In genomic region chr1:228297822-228298221, GRCh38 we compare ENCODE assay signal across 26 cellular contexts.
"Had no signal": no experiment of that assay in that cellular context is flagged by ENCODE, and none has a peak within 500 bp of the region (broad histone marks: within the 10 kb centered on the region; RNA-seq: fewer than 3 reads in every experiment).

No MANE protein-coding gene starts in this region.

- H3K27me3 ChIP-seq: adrenal gland, Peyer's patch had no signal

- H3K4me3 Mint-ChIP-seq: activated B cell treated with CpG ODN at 0.5 μM for 24 hours; activated CD4-positive, alpha-beta T cell treated with anti-CD3 and anti-CD28 coated beads, Interleukin-2, amount 10 ng/mL, durations not matched to agents 24 days and 14 days; activated CD8-positive, alpha-beta memory T cell treated with anti-CD3 and anti-CD28 coated beads, Interleukin-2, amount 10 ng/mL, durations not matched to agents 7 days and 5 days; activated naive CD4-positive, alpha-beta T cell treated with anti-CD3 and anti-CD28 coated beads, Interleukin-2, amount 10 ng/mL, durations not matched to agents 7 days and 5 days; activated naive CD8-positive, alpha-beta T cell treated with anti-CD3 and anti-CD28 coated beads, Interleukin-2, amount 10 ng/mL, durations not matched to agents 7 days and 5 days; activated T-cell treated with anti-CD3 and anti-CD28 coated beads, Interleukin-2, amount 50 U/mL, for 24 hours; activated T-helper 1 cell treated with anti-CD3 and anti-CD28 coated beads, Interleukin-12 subunit alpha, Interleukin-12 subunit beta, Interleukin-2, Interleukin-4 antibody, amounts not matched to agents 30 ng/mL and 10 ng/mL and 1 ng/mL, durations not matched to agents 14 hours and 24 hours and 36 hours; T-helper 17 cell had no signal

- H3K36me3 ChIP-seq: adrenal gland, Peyer's patch had no signal

- H3K4me1 Mint-ChIP-seq: activated B cell treated with CpG ODN at 0.5 μM for 24 hours; activated CD4-positive, alpha-beta T cell treated with anti-CD3 and anti-CD28 coated beads, Interleukin-2, amount 10 ng/mL, durations not matched to agents 24 days and 14 days; activated CD8-positive, alpha-beta memory T cell treated with anti-CD3 and anti-CD28 coated beads, Interleukin-2, amount 10 ng/mL, durations not matched to agents 7 days and 5 days; activated naive CD4-positive, alpha-beta T cell treated with anti-CD3 and anti-CD28 coated beads, Interleukin-2, amount 10 ng/mL, durations not matched to agents 7 days and 5 days; activated naive CD8-positive, alpha-beta T cell treated with anti-CD3 and anti-CD28 coated beads, Interleukin-2, amount 10 ng/mL, durations not matched to agents 7 days and 5 days had no signal

- ATAC-seq: activated CD8-positive, alpha-beta memory T cell treated with anti-CD3 and anti-CD28 coated beads, Interleukin-2, amount 10 ng/mL, durations not matched to agents 7 days and 5 days; K562; T-helper 17 cell had no signal

- H3K27ac ChIP-seq: adrenal gland, Peyer's patch, RWPE1 had no signal

- DNase-seq: activated B cell treated with CpG ODN at 0.5 μM for 24 hours; activated CD4-positive, alpha-beta T cell treated with anti-CD3 and anti-CD28 coated beads for 1 hour; activated CD4-positive, alpha-beta T cell treated with anti-CD3 and anti-CD28 coated beads, Interleukin-2, amount 10 ng/mL, durations not matched to agents 24 days and 14 days; activated CD4-positive, alpha-beta T cell treated with anti-CD3 and anti-CD28 coated beads, Interleukin-2, amount 50 U/mL, for 48 hours; activated CD8-positive, alpha-beta memory T cell treated with anti-CD3 and anti-CD28 coated beads, Interleukin-2, amount 10 ng/mL, durations not matched to agents 7 days and 5 days; activated effector memory CD4-positive, alpha-beta T cell treated with anti-CD3 and anti-CD28 coated beads, Interleukin-2, amount 50 U/mL, for 16 hours; activated naive CD4-positive, alpha-beta T cell treated with anti-CD3 and anti-CD28 coated beads, Interleukin-2, amount 10 ng/mL, durations not matched to agents 7 days and 5 days; activated naive CD8-positive, alpha-beta T cell treated with anti-CD3 and anti-CD28 coated beads, Interleukin-2, amount 10 ng/mL, durations not matched to agents 7 days and 5 days; activated T-cell treated with anti-CD3 and anti-CD28 coated beads, Interleukin-2, amount 50 U/mL, for 24 hours; adrenal gland; anterior cingulate cortex; Karpas-422; MM.1S; NCI-H1105; NCI-H1436; NCI-H1694 treated with DMSO at 0.1 percent for 48 hours; NCI-H2081; NCI-H510A treated with DMSO at 0.1 percent for 48 hours; NCI-H69; SHP77 treated with DMSO at 0.1 percent for 48 hours; T-helper 17 cell; T-helper 9 cell had no signal

- H3K27me3 Mint-ChIP-seq: activated B cell treated with CpG ODN at 0.5 μM for 24 hours; activated CD4-positive, alpha-beta T cell treated with anti-CD3 and anti-CD28 coated beads, Interleukin-2, amount 10 ng/mL, durations not matched to agents 24 days and 14 days; activated CD8-positive, alpha-beta memory T cell treated with anti-CD3 and anti-CD28 coated beads, Interleukin-2, amount 10 ng/mL, durations not matched to agents 7 days and 5 days; activated naive CD4-positive, alpha-beta T cell treated with anti-CD3 and anti-CD28 coated beads, Interleukin-2, amount 10 ng/mL, durations not matched to agents 7 days and 5 days; activated naive CD8-positive, alpha-beta T cell treated with anti-CD3 and anti-CD28 coated beads, Interleukin-2, amount 10 ng/mL, durations not matched to agents 7 days and 5 days; activated T-cell treated with anti-CD3 and anti-CD28 coated beads, Interleukin-2, amount 50 U/mL, for 24 hours; T-helper 17 cell had no signal

- H3K27ac Mint-ChIP-seq: activated B cell treated with CpG ODN at 0.5 μM for 24 hours; activated CD4-positive, alpha-beta T cell treated with anti-CD3 and anti-CD28 coated beads, Interleukin-2, amount 10 ng/mL, durations not matched to agents 24 days and 14 days; activated CD8-positive, alpha-beta memory T cell treated with anti-CD3 and anti-CD28 coated beads, Interleukin-2, amount 10 ng/mL, durations not matched to agents 7 days and 5 days; activated naive CD4-positive, alpha-beta T cell treated with anti-CD3 and anti-CD28 coated beads, Interleukin-2, amount 10 ng/mL, durations not matched to agents 7 days and 5 days; activated naive CD8-positive, alpha-beta T cell treated with anti-CD3 and anti-CD28 coated beads, Interleukin-2, amount 10 ng/mL, durations not matched to agents 7 days and 5 days; activated T-cell treated with anti-CD3 and anti-CD28 coated beads, Interleukin-2, amount 50 U/mL, for 24 hours; activated T-helper 1 cell treated with anti-CD3 and anti-CD28 coated beads, Interleukin-12 subunit alpha, Interleukin-12 subunit beta, Interleukin-2, Interleukin-4 antibody, amounts not matched to agents 30 ng/mL and 10 ng/mL and 1 ng/mL, durations not matched to agents 14 hours and 24 hours and 36 hours; T-helper 17 cell had no signal

- H3K4me3 ChIP-seq: adrenal gland, K562, Peyer's patch had no signal

- H3K4me1 ChIP-seq: adrenal gland, Peyer's patch had no signal
